In the genomic region with DNA sequence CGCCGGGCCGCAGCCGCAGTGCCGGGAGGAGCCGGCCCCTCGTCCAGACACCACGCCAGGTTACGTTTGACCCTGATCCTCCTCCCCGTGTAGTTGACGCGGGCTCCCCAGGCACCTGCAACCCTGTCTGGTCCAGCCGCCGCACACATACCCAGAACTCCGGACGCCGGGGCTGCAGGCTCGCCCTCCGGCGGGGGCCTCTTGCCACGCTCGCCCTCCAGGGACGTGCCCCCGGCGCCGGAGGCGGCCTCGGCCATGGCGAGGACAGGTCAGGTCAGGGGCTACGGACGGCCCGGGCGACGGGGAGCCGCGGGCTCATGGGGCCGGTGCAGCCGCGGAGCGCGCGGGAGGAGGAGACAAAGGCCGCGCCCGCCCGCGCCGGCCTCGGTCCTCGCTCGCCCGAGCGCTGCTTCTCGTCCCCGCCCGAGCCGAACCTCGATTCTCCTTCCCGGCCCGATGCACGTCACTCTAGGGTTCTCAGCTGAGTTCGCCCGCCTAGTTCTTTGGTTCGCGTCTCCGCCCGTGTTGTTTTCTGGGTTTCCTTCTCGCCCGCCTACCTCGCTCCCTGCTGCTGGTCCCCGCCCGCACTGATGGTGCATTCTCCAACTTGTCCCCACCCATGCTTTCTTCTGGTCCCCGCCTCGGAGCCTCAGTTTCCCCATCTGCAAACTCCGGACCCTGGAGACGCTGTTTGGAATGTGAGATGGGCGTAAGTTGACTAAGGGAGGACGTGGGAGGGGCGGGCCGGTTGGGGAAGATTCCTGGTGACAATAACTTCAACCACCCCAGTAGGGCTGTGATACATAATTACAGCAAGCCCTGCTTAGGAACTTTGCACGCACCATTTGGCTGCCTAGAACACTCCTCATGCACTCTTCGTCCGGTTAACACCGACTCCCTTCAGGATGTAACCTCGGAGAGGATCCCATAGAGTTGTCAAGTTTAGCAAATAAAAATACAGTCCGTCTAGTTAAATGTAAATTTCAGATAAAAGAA, we compare ENCODE assay signal across 8 cellular contexts. TPM values are rescaled to one million over a fixed set of nuclear protein-coding genes. Genes with fewer than 3 reads are reported as not detected.
DNase-seq lines count a peak whose midpoint lies in the region; ATAC-seq and TF ChIP-seq lines count a peak whose summit lies in the region.

A gene with protein sequence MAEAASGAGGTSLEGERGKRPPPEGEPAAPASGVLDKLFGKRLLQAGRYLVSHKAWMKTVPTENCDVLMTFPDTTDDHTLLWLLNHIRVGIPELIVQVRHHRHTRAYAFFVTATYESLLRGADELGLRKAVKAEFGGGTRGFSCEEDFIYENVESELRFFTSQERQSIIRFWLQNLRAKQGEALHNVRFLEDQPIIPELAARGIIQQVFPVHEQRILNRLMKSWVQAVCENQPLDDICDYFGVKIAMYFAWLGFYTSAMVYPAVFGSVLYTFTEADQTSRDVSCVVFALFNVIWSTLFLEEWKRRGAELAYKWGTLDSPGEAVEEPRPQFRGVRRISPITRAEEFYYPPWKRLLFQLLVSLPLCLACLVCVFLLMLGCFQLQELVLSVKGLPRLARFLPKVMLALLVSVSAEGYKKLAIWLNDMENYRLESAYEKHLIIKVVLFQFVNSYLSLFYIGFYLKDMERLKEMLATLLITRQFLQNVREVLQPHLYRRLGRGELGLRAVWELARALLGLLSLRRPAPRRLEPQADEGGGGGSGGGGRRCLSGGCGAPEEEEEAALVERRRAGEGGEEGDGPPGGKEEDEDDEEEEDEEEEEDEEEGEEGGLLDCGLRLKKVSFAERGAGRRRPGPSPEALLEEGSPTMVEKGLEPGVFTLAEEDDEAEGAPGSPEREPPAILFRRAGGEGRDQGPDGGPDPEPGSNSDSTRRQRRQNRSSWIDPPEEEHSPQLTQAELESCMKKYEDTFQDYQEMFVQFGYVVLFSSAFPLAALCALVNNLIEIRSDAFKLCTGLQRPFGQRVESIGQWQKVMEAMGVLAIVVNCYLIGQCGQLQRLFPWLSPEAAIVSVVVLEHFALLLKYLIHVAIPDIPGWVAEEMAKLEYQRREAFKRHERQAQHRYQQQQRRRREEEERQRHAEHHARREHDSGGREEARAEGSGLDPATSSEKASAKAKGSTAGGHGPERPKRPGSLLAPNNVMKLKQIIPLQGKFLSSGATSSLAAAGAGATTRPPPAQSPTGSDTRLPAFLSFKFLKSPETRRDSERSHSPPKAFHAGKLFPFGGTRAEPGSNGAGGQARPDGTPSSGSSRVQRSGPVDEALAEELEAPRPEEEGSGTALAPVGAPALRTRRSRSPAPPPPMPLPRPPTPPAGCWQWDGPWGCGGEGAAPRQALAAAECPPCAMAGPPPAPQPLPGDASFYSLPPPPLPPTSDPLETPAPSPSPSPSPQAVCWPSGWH (minus strand): TSS at position 442 of the 996 bp plus-strand sequence. CDS start 185 bp downstream, at position 257.

- H3K27ac ChIP-seq in 22Rv1, result peak within 1 kb of the TSS; percentile 99
- peak within 1 kb of the TSS in 57 of 59 donors; percentile 2 to 92 (median 83) for H3K27ac ChIP-seq in dorsolateral prefrontal cortex
- H3K27ac ChIP-seq in right lobe of liver, result peak within 1 kb of the TSS in 1 of 3 donors; percentile 50

- TF ChIP-seq CTCF in 22Rv1 (IDR thresholded peaks at IDR 0.05) (no peak), dorsolateral prefrontal cortex (IDR thresholded peaks at IDR 0.05 in 54 of 56, conservative IDR thresholded peaks at IDR 0.05 in 2 of 56; ENCODE audit: low read depth in 1 of 56, partially characterized antibody in 56 of 56) (peak in 20 of 56 donors; percentile 10 to 57 (median 30)), right lobe of liver (IDR thresholded peaks at IDR 0.05) (no peak)

- ATAC-seq in GM18867 (IDR thresholded peaks at IDR 0.05; ENCODE audit: unreplicated experiment) (peak; percentile 47), right lobe of liver (peak; percentile 70 to 81 (median 78))

- DNase-seq in HK-2 (ENCODE audit: unreplicated experiment), result peak; percentile 95
- DNase-seq in NCI-H82 (lab: John Stamatoyannopoulos, UW), result peak; percentile 99
- peak; percentile 97 to 98 for DNase-seq in activated CD4-positive, alpha-beta T cell treated with anti-CD3 and anti-CD28 coated beads, Interleukin-2, amount 50 U/mL, for 4 hours
- peak; percentile 90 to 98 (median 96) for DNase-seq in dorsolateral prefrontal cortex
- peak; percentile 91 to 96 (median 96) for DNase-seq in right lobe of liver
- DNase-seq in stimulated activated CD4-positive, alpha-beta T cell treated with anti-CD3 and anti-CD28 coated beads, Interleukin-4, amount 100 ng/mL, for 1 hour, result peak; percentile 99

- H3K9me3 ChIP-seq in right lobe of liver, result no peaks in the 10 kb centered on the region

- intact Hi-C loops in dorsolateral prefrontal cortex (cut with DNase I) (loop anchor here in 1 of 2 donors (2.0 to 10.0 kb wide), 2 partner anchors 30 to 220 kb away; a partner anchor contains a TSS), right lobe of liver (cut with DNase I) (no loop called here)

- peak; percentile 42 for TF ChIP-seq POLR2A in right lobe of liver (IDR thresholded peaks at IDR 0.05)

- H3K36me3 ChIP-seq in right lobe of liver, result no peaks in the 10 kb centered on the region

- H3K4me3 ChIP-seq in dorsolateral prefrontal cortex, result peak within 1 kb of the TSS; percentile 52 to 99 (median 84)
- peak within 1 kb of the TSS; percentile 65 to 83 (median 80) for H3K4me3 ChIP-seq in right lobe of liver

- H3K4me1 ChIP-seq in right lobe of liver, result peaks cover 0 to 18% (median 3%) of the 10 kb centered on the region in 4 donors

- no peaks in the 10 kb centered on the region for H3K27me3 ChIP-seq in dorsolateral prefrontal cortex
- no peaks in the 10 kb centered on the region for H3K27me3 ChIP-seq in right lobe of liver

- 5% methylated on average over 27 of the region's 86 CpGs for WGBS in right lobe of liver (ENCODE audit: insufficient coverage, low coverage, low lambda C conversion rate, missing lambda C conversion rate)

RNA-seq across cellular contexts. Expression of the gene that starts here (rescaled TPM):
- total RNA-seq in dorsolateral prefrontal cortex (10 to 100 TPM; 26.1 to 65.6 (median 37.6) TPM), right lobe of liver (1 to 10 TPM; 5.0 to 8.8 (median 6.6) TPM)
